8 cellular contexts compared by ENCODE assay signal in the genomic region with DNA sequence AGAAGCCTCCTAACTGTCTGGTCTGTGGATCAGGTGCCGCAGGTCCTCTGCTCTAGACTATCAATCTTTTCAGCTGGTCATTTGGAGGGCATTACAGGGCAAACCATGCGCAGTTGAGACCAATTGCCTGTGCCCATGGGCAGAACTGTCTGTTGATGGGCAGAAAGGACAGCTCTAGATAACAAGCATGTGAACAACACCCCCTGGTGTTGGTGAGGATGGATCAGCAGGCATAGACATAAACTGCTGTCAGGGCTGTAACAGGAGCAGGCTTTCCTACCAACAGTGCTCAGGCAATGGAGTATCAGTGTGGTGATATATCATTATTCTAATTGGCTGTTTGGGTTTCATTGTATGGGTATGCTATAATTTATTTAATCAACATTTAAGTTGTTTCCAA.
A peak's percentile ranks its signal among the peaks of the same experiment; 100 is the strongest.
DNase-seq lines count a peak whose midpoint lies in the region; TF ChIP-seq lines count a peak whose summit lies in the region.

No MANE protein-coding gene starts in this region.

- H2BK120ac ChIP-seq in mesenchymal stem cell (ENCODE audit: low read depth, low read length): no peak overlapping the region

- H3K4me2 ChIP-seq in OCI-LY1 (ENCODE audit: low read length): no peak overlapping the region
- H3K4me2 ChIP-seq in mesenchymal stem cell (ENCODE audit: low read length, poor library complexity, severe bottlenecking): no peak overlapping the region

- no peaks in the 10 kb centered on the region for H3K36me3 ChIP-seq in OCI-LY1 (ENCODE audit: insufficient read depth, low read length)
- no peaks in the 10 kb centered on the region for H3K36me3 ChIP-seq in mesenchymal stem cell (ENCODE audit: control insufficient read depth in 1 of 2, insufficient read depth in 2 of 2, low read depth in 1 of 2, low read length in 2 of 2)

- no peak overlapping the region for H3K23ac ChIP-seq in mesenchymal stem cell (ENCODE audit: low read length in 2 of 2)

- no peak overlapping the region for H2AK5ac ChIP-seq in mesenchymal stem cell (ENCODE audit: low read length, severe bottlenecking)

- no peak overlapping the region for H2BK12ac ChIP-seq in mesenchymal stem cell (ENCODE audit: low read length in 2 of 2)

- no peak overlapping the region for H3K18ac ChIP-seq in mesenchymal stem cell (ENCODE audit: low read depth in 1 of 2, low read length in 2 of 2)

- no peaks in the 10 kb centered on the region for H3K27me3 ChIP-seq in OCI-LY1 (ENCODE audit: insufficient read depth, low read length)
- no peaks in the 10 kb centered on the region for H3K27me3 ChIP-seq in mesenchymal stem cell (ENCODE audit: control insufficient read depth in 1 of 2, insufficient read depth in 1 of 2, low read length in 2 of 2)

- no peak overlapping the region for H4K8ac ChIP-seq in mesenchymal stem cell (ENCODE audit: low read length)

- H3K9ac ChIP-seq in OCI-LY1 (ENCODE audit: low read length): no peak overlapping the region
- no peak overlapping the region for H3K9ac ChIP-seq in mesenchymal stem cell (ENCODE audit: low read length)

- TF ChIP-seq CTCF in GM13976 (IDR thresholded peaks at IDR 0.05; ENCODE audit: borderline replicate concordance, control extremely low read depth, extremely low read depth, insufficient read depth, missing control alignments) (peak; percentile 54), OCI-LY1 (IDR thresholded peaks at IDR 0.05; ENCODE audit: low read length) (peak; percentile 22; the same call in 1 of the 2 replicates)

- no peaks in the 10 kb centered on the region for H4K20me1 ChIP-seq in OCI-LY1 (ENCODE audit: insufficient read depth, low read length)

- no peaks in the 10 kb centered on the region for H3K9me3 ChIP-seq in OCI-LY1 (ENCODE audit: low read length)
- H3K9me3 ChIP-seq in mesenchymal stem cell (ENCODE audit: control insufficient read depth, low read length): peaks cover 6% of the 10 kb centered on the region

- H3K4me1 ChIP-seq in OCI-LY1 (ENCODE audit: insufficient read depth, low read length, severe bottlenecking) (no peaks in the 10 kb centered on the region), mesenchymal stem cell (ENCODE audit: control insufficient read depth, insufficient read depth, low read depth, low read length) (peaks cover 1% of the 10 kb centered on the region)

- no peaks in the 10 kb centered on the region for H3K79me2 ChIP-seq in OCI-LY1 (ENCODE audit: insufficient read depth, low read length)

- DNase-seq in AG08396 (ENCODE audit: low spot score) (peak; percentile 49), GM13976 (ENCODE audit: low spot score) (peak; percentile 64), HK-2 (ENCODE audit: unreplicated experiment) (peak; percentile 14), dermis blood vessel endothelial cell (peak; percentile 34), mesenchymal stem cell (peak; percentile 63), CD1c-positive myeloid dendritic cell (ENCODE audit: extremely low spot score) (no peak), SKM-1 (lab: John Stamatoyannopoulos, UW; ENCODE audit: unreplicated experiment) (no peak)

- H2AFZ ChIP-seq in OCI-LY1 (ENCODE audit: low read length) (no peak overlapping the region), mesenchymal stem cell (ENCODE audit: low read depth, low read length) (no peak overlapping the region)

- H3F3A ChIP-seq in OCI-LY1 (ENCODE audit: insufficient read depth, low read length): no peaks in the 10 kb centered on the region

- no peak overlapping the region for H4K91ac ChIP-seq in mesenchymal stem cell (ENCODE audit: low read length)

- no peak overlapping the region for H3K4me3 ChIP-seq in OCI-LY1 (ENCODE audit: low read depth, low read length, poor library complexity, severe bottlenecking)
- no peak overlapping the region for H3K4me3 ChIP-seq in mesenchymal stem cell (ENCODE audit: insufficient read depth in 1 of 2, low read depth in 1 of 2, low read length in 2 of 2)

- H3K9me2 ChIP-seq in OCI-LY1 (ENCODE audit: low read depth, low read length): no peaks in the 10 kb centered on the region

- in situ Hi-C loops in GM13976 (cut with MboI; ENCODE audit: low sequenced_read_pairs, unreplicated experiment): loop anchor here (25.0 kb wide), 1 partner anchor 324 kb away; a partner anchor contains a TSS

- H2BK15ac ChIP-seq in mesenchymal stem cell (ENCODE audit: low read depth, poor library complexity, severe bottlenecking): no peak overlapping the region

- no peak overlapping the region for H3K14ac ChIP-seq in mesenchymal stem cell (ENCODE audit: low read length in 2 of 2)

- no peak overlapping the region for H2BK5ac ChIP-seq in mesenchymal stem cell (ENCODE audit: low read depth, low read length, poor library complexity, severe bottlenecking)

- WGBS in mesenchymal stem cell: 99% methylated on average over 2 of the region's 2 CpGs

- H3K27ac ChIP-seq in OCI-LY1 (ENCODE audit: low read depth, low read length, poor library complexity, severe bottlenecking): no peak overlapping the region
- no peak overlapping the region for H3K27ac ChIP-seq in mesenchymal stem cell (ENCODE audit: low read length, poor library complexity, severe bottlenecking)

- H3K4ac ChIP-seq in mesenchymal stem cell (ENCODE audit: low read depth in 1 of 2, low read length in 2 of 2): no peak overlapping the region

- no peaks in the 10 kb centered on the region for H3K79me1 ChIP-seq in mesenchymal stem cell (replicated peaks; ENCODE audit: low read length, poor library complexity, severe bottlenecking)

Comparison
In these comparisons a context has a peak if more than half of its experiments do, and no peak if none do; other contexts are left out.
1. DNase-seq: peak in AG08396 (single experiment), GM13976 (single experiment), HK-2 (single experiment), dermis blood vessel endothelial cell (single experiment) and mesenchymal stem cell (single experiment); none in CD1c-positive myeloid dendritic cell (single experiment) and SKM-1 (single experiment).